ENCODE assay signal across 11 cellular contexts in genomic region chr17:11880714-11881113, GRCh38.
DNase-seq lines count a peak whose midpoint lies in the region; ATAC-seq and TF ChIP-seq lines count a peak whose summit lies in the region.
"Had no signal": no experiment of that assay in that cellular context is flagged by ENCODE, and none has a peak within 500 bp of the region (broad histone marks: within the 10 kb centered on the region; RNA-seq: fewer than 3 reads in every experiment).

No MANE protein-coding gene starts in this region.

- no peak overlapping the region for H3K27ac Mint-ChIP-seq in stimulated activated memory B cell treated with anti-CD40 and anti-IgM and Interleukin-4, amounts not matched to agents 10 μg/mL and 1 μg/mL and 100 μg/mL, for 72 hours

- in situ Hi-C loops in Caki2 (cut with HindIII; ENCODE audit: low pct_unique_long_range_greater_than_20kb, low sequenced_read_pairs): no loop called here

- no peak overlapping the region for H3K4me3 Mint-ChIP-seq in stimulated activated memory B cell treated with anti-CD40 and anti-IgM and Interleukin-4, amounts not matched to agents 10 μg/mL and 1 μg/mL and 100 μg/mL, for 72 hours
- H3K4me3 Mint-ChIP-seq: activated T-cell treated with anti-CD3 and anti-CD28 coated beads, Interleukin-2, amount 50 U/mL, for 4 hours; stimulated activated naive CD8-positive, alpha-beta T cell treated with anti-CD3 and anti-CD28 coated beads, Interleukin-15, amount 100 ng/mL, for 72 hours had no signal

- H3K4me1 Mint-ChIP-seq in stimulated activated memory B cell treated with anti-CD40 and anti-IgM and Interleukin-4, amounts not matched to agents 10 μg/mL and 1 μg/mL and 100 μg/mL, for 72 hours: no peaks in the 10 kb centered on the region
- H3K4me1 Mint-ChIP-seq: stimulated activated naive CD8-positive, alpha-beta T cell treated with anti-CD3 and anti-CD28 coated beads, Interleukin-15, amount 100 ng/mL, for 72 hours had no signal

- ATAC-seq in GM18505 (IDR thresholded peaks at IDR 0.05; ENCODE audit: unreplicated experiment): no peak
- ATAC-seq in GM19023 (IDR thresholded peaks at IDR 0.05; ENCODE audit: unreplicated experiment): no peak
- no peak for ATAC-seq in stimulated activated memory B cell treated with anti-CD40 and anti-IgM and Interleukin-4, amounts not matched to agents 10 μg/mL and 1 μg/mL and 100 μg/mL, for 72 hours
- ATAC-seq: activated T-cell treated with anti-CD3 and anti-CD28 coated beads, Interleukin-2, amount 50 U/mL, for 4 hours; stimulated activated naive CD8-positive, alpha-beta T cell treated with anti-CD3 and anti-CD28 coated beads, Interleukin-15, amount 100 ng/mL, for 72 hours had no signal

- no peak for TF ChIP-seq POLR2A in GM18505 (IDR thresholded peaks at IDR 0.05; ENCODE audit: borderline replicate concordance, extremely low read depth, insufficient read depth, insufficient read length)

- no peaks in the 10 kb centered on the region for H3K36me3 Mint-ChIP-seq in stimulated activated memory B cell treated with anti-CD40 and anti-IgM and Interleukin-4, amounts not matched to agents 10 μg/mL and 1 μg/mL and 100 μg/mL, for 72 hours

- no peaks in the 10 kb centered on the region for H3K9me3 Mint-ChIP-seq in stimulated activated memory B cell treated with anti-CD40 and anti-IgM and Interleukin-4, amounts not matched to agents 10 μg/mL and 1 μg/mL and 100 μg/mL, for 72 hours
- H3K9me3 Mint-ChIP-seq: activated T-cell treated with anti-CD3 and anti-CD28 coated beads, Interleukin-2, amount 50 U/mL, for 4 hours; stimulated activated naive CD8-positive, alpha-beta T cell treated with anti-CD3 and anti-CD28 coated beads, Interleukin-15, amount 100 ng/mL, for 72 hours had no signal

- H3K27me3 Mint-ChIP-seq in stimulated activated memory B cell treated with anti-CD40 and anti-IgM and Interleukin-4, amounts not matched to agents 10 μg/mL and 1 μg/mL and 100 μg/mL, for 72 hours: no peaks in the 10 kb centered on the region
- H3K27me3 Mint-ChIP-seq: stimulated activated naive CD8-positive, alpha-beta T cell treated with anti-CD3 and anti-CD28 coated beads, Interleukin-15, amount 100 ng/mL, for 72 hours had no signal

- DNase-seq in Caki2 (ENCODE audit: low read depth) (peak; percentile 48), HT-29 (ENCODE audit: low spot score) (peak; percentile 60), SHP77 treated with DMSO at 0.1 percent for 48 hours (lab: John Stamatoyannopoulos, UW) (peak; percentile 44), left kidney (ENCODE audit: low read depth, low spot score) (peak; percentile 78)
- no peak for DNase-seq in effector CD4-positive, alpha-beta T cell
- DNase-seq: activated T-cell treated with anti-CD3 and anti-CD28 coated beads, Interleukin-2, amount 50 U/mL, for 4 hours; posterior cingulate gyrus; stimulated activated naive CD8-positive, alpha-beta T cell treated with anti-CD3 and anti-CD28 coated beads, Interleukin-15, amount 100 ng/mL, for 72 hours had no signal
